In the genomic region with DNA sequence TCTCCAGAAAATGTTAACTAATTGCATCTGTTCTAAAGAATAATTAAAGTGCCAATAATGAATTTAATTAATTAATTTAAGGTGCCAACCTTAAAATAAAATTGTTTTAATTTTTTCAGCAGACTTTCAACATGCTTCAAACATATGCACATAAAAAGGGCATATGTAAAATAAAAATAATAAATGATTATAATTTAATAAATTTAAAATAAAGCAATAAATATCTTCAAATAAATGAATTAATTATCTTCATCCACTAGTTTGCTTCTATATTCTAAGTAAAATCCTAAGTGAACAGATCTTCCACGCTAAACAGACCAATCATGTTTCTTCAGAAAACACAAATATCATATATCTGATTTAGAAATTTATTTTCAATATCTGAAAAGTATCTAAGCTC, we compare ENCODE assay signal across 19 cellular contexts.
A peak's percentile ranks its signal among the peaks of the same experiment; 100 is the strongest.
DNase-seq lines count a peak whose midpoint lies in the region; ATAC-seq, FAIRE-seq and TF ChIP-seq lines count a peak whose summit lies in the region.
"Had no signal": no experiment of that assay in that cellular context is flagged by ENCODE, and none has a peak within 500 bp of the region (broad histone marks: within the 10 kb centered on the region; RNA-seq: fewer than 3 reads in every experiment).

No MANE protein-coding gene starts in this region.

- no peak overlapping the region for H3K4me3 ChIP-seq in CD4-positive, CD25-positive, alpha-beta regulatory T cell (ENCODE audit: low read depth, low read length)
- H3K4me3 ChIP-seq in pancreas, result no peak overlapping the region
- H3K4me3 ChIP-seq: GM12878, HAP-1 had no signal

- H3K27me3 ChIP-seq in CD4-positive, CD25-positive, alpha-beta regulatory T cell (ENCODE audit: control insufficient read depth, insufficient read depth, low read length), result no peaks in the 10 kb centered on the region
- H3K27me3 ChIP-seq in pancreas, result no peaks in the 10 kb centered on the region

- H3K4me1 ChIP-seq in CD4-positive, CD25-positive, alpha-beta regulatory T cell (ENCODE audit: control insufficient read depth, insufficient read depth, low read length, poor library complexity, severe bottlenecking), result peaks cover 48% of the 10 kb centered on the region
- H3K4me1 ChIP-seq in pancreas, result peaks cover 4 to 17% (median 11%) of the 10 kb centered on the region in 3 donors
- H3K4me1 ChIP-seq: HAP-1 had no signal

- H3K27ac ChIP-seq in CD4-positive, CD25-positive, alpha-beta regulatory T cell (ENCODE audit: insufficient read depth, low read length, poor library complexity, severe bottlenecking), result peak overlapping the region; percentile 9
- H3K27ac ChIP-seq in VCaP (peak overlapping the region; percentile 71; the same call in 1 of the 2 replicates), pancreas (no peak overlapping the region)

- H3K4me3 Mint-ChIP-seq in CD4-positive, CD25-positive, alpha-beta regulatory T cell, result no peak overlapping the region
- H3K4me3 Mint-ChIP-seq: CD8-positive, alpha-beta memory T cell; HFFc6 had no signal

- H3K9me3 ChIP-seq in CD4-positive, CD25-positive, alpha-beta regulatory T cell (ENCODE audit: control insufficient read depth in 2 of 2, low read length in 2 of 2), result no peaks in the 10 kb centered on the region
- no peaks in the 10 kb centered on the region for H3K9me3 ChIP-seq in pancreas
- H3K9me3 ChIP-seq: HAP-1 had no signal

- H3K4me1 Mint-ChIP-seq in CD4-positive, CD25-positive, alpha-beta regulatory T cell, result peaks cover 39 to 86% (median 67%) of the 10 kb centered on the region in 4 donors

- no peak overlapping the region for H3K27ac Mint-ChIP-seq in CD4-positive, CD25-positive, alpha-beta regulatory T cell
- H3K27ac Mint-ChIP-seq: HFFc6 had no signal

- 96 to 98% methylated on average over 1 of the region's 1 CpG for WGBS in pancreas, 2 donors

- FAIRE-seq in endometrium (lab: Jason Lieb, UNC) (peak; percentile 29), pancreas (lab: Jason Lieb, UNC) (peak; percentile 71), D721Med (lab: Jason Lieb, UNC) (no peak)
- FAIRE-seq: GM12878, H54 had no signal

- intact Hi-C loops in pancreas (cut with DNase I), result no loop called here

- peaks cover 0 to 5% (median 0%) of the 10 kb centered on the region in 7 donors for H3K9me3 Mint-ChIP-seq in CD4-positive, CD25-positive, alpha-beta regulatory T cell
- H3K9me3 Mint-ChIP-seq: CD8-positive, alpha-beta memory T cell; HFFc6 had no signal

- H3K36me3 ChIP-seq in CD4-positive, CD25-positive, alpha-beta regulatory T cell (ENCODE audit: control insufficient read depth, insufficient read depth, low read length), result peaks cover 10% of the 10 kb centered on the region
- H3K36me3 ChIP-seq in pancreas, result no peaks in the 10 kb centered on the region
- H3K36me3 ChIP-seq: HAP-1 had no signal

- no peak for ATAC-seq in CD4-positive, CD25-positive, alpha-beta regulatory T cell (ENCODE audit: low read depth in 2 of 2)
- ATAC-seq in pancreas (no peak), HG03439 (IDR thresholded peaks at IDR 0.05; ENCODE audit: unreplicated experiment) (no peak), GM21619 (IDR thresholded peaks at IDR 0.05; ENCODE audit: unreplicated experiment) (no peak)
- ATAC-seq: GM12878 had no signal

- TF ChIP-seq CTCF in VCaP (conservative IDR thresholded peaks at IDR 0.05), result no peak
- no peak for TF ChIP-seq CTCF in pancreas (IDR thresholded peaks at IDR 0.05)
- no peak for TF ChIP-seq CTCF in D721Med (IDR thresholded peaks at IDR 0.05; ENCODE audit: insufficient read depth, missing control alignments)

- peaks cover 36% of the 10 kb centered on the region for H3K36me3 Mint-ChIP-seq in CD4-positive, CD25-positive, alpha-beta regulatory T cell

- DNase-seq in CD4-positive, CD25-positive, alpha-beta regulatory T cell, result no peak
- DNase-seq in pancreas (no peak), D721Med (ENCODE audit: insufficient read length, low spot score) (no peak)
- DNase-seq in activated CD4-positive, alpha-beta T cell treated with anti-CD3 and anti-CD28 coated beads for 1 hour, result no peak
- DNase-seq: 8988T; C1 segment of cervical spinal cord; CD8-positive, alpha-beta memory T cell; DMS53; DND-41; GDM1; GOT3; HFFc6 had no signal

- H3K27me3 Mint-ChIP-seq in CD4-positive, CD25-positive, alpha-beta regulatory T cell, result no peaks in the 10 kb centered on the region
- H3K27me3 Mint-ChIP-seq: CD8-positive, alpha-beta memory T cell had no signal

Comparison
In these comparisons a context has a peak if more than half of its experiments do, and no peak if none do; other contexts are left out.
1. H3K27ac ChIP-seq: peak in CD4-positive, CD25-positive, alpha-beta regulatory T cell (single experiment) and VCaP (single experiment); none in pancreas (0 of 4).